8 cellular contexts compared by ENCODE assay signal in genomic region chr22:42649261-42650056, GRCh38. TPM values are rescaled to one million over a fixed set of nuclear protein-coding genes. Genes with fewer than 3 reads are reported as not detected.
DNase-seq lines count a peak whose midpoint lies in the region; ATAC-seq and TF ChIP-seq lines count a peak whose summit lies in the region.

TSS of gene CYB5R3 (minus strand) at chr22:42649392. CDS start at chr22:42649315, 77 bp downstream.

- no CpG with 5 or more reads among the region's 79 CpGs for WGBS in trophoblast cell (ENCODE audit: extremely low coverage, insufficient coverage, insufficient read length)

- H3K27ac Mint-ChIP-seq in activated naive CD8-positive, alpha-beta T cell treated with anti-CD3 and anti-CD28 coated beads, Interleukin-2, amount 50 U/mL, for 24 hours: peak within 1 kb of the TSS; percentile 97

- no peaks in the 10 kb centered on the region for H3K9me2 ChIP-seq in MM.1S (replicated peaks; ENCODE audit: insufficient read depth, low read length)

- H3K79me2 ChIP-seq in MM.1S (ENCODE audit: low read length) (peaks cover 42% of the 10 kb centered on the region), trophoblast cell (ENCODE audit: control insufficient read depth, insufficient read depth, low read length, poor library complexity) (peaks cover 19% of the 10 kb centered on the region)

- peak within 1 kb of the TSS; percentile 88 for H3K9ac ChIP-seq in MM.1S (ENCODE audit: low read length)
- H3K9ac ChIP-seq in trophoblast cell (ENCODE audit: low read length): peak within 1 kb of the TSS; percentile 65

- no peaks in the 10 kb centered on the region for H3K9me3 ChIP-seq in MM.1S (replicated peaks; ENCODE audit: insufficient read depth, low read length)
- no peaks in the 10 kb centered on the region for H3K9me3 ChIP-seq in cardiac muscle cell (ENCODE audit: low read depth)
- H3K9me3 ChIP-seq in trophoblast cell (ENCODE audit: insufficient read depth, low read depth, low read length): peaks cover 2% of the 10 kb centered on the region
- no peaks in the 10 kb centered on the region for H3K9me3 ChIP-seq in tibial artery

- peaks cover 11% of the 10 kb centered on the region for H3K79me1 ChIP-seq in trophoblast cell (ENCODE audit: low read length)

- H2AFZ ChIP-seq in MM.1S (ENCODE audit: low read length) (peak within 1 kb of the TSS; percentile 86), trophoblast cell (ENCODE audit: insufficient read depth, low read length, poor library complexity) (peak within 1 kb of the TSS; percentile 98)

- H3K18ac ChIP-seq in trophoblast cell (ENCODE audit: low read length): peak within 1 kb of the TSS; percentile 94

- no peak within 1 kb of the TSS for H3K23ac ChIP-seq in trophoblast cell (ENCODE audit: low read length)

- H3K9me3 Mint-ChIP-seq in activated naive CD8-positive, alpha-beta T cell treated with anti-CD3 and anti-CD28 coated beads, Interleukin-2, amount 50 U/mL, for 24 hours: no peaks in the 10 kb centered on the region

- H3K4me1 Mint-ChIP-seq in activated naive CD8-positive, alpha-beta T cell treated with anti-CD3 and anti-CD28 coated beads, Interleukin-2, amount 50 U/mL, for 24 hours: peaks cover 35% of the 10 kb centered on the region

- H3K4me3 ChIP-seq in MM.1S (ENCODE audit: low read length) (peak within 1 kb of the TSS; percentile 100), cardiac muscle cell (peak within 1 kb of the TSS; percentile 100), trophoblast cell (ENCODE audit: low read depth, low read length) (peak within 1 kb of the TSS; percentile 90), tibial artery (peak within 1 kb of the TSS; percentile 99)

- peak within 1 kb of the TSS; percentile 89 for H4K91ac ChIP-seq in trophoblast cell (ENCODE audit: low read depth, low read length)

- peak within 1 kb of the TSS; percentile 99 for H4K8ac ChIP-seq in trophoblast cell (ENCODE audit: low read depth, low read length)

- peak within 1 kb of the TSS; percentile 50 for H2BK12ac ChIP-seq in trophoblast cell (ENCODE audit: low read length)

- intact Hi-C loops in tibial artery (cut with DNase I; ENCODE audit: low total_unique reads): no loop called here

- no peak for TF ChIP-seq CTCF in MM.1S (IDR thresholded peaks at IDR 0.05; ENCODE audit: low read length)
- TF ChIP-seq CTCF in cardiac muscle cell (IDR thresholded peaks at IDR 0.05; ENCODE audit: low read depth, low read length): no peak
- no peak for TF ChIP-seq CTCF in tibial artery (IDR thresholded peaks at IDR 0.05)

- H4K20me1 ChIP-seq in MM.1S (ENCODE audit: insufficient read depth, low read length): no peaks in the 10 kb centered on the region

- peaks cover 7% of the 10 kb centered on the region for H3K4me1 ChIP-seq in MM.1S (ENCODE audit: low read length)
- peaks cover 46% of the 10 kb centered on the region for H3K4me1 ChIP-seq in cardiac muscle cell (ENCODE audit: low read depth)
- peaks cover 31 to 36% of the 10 kb centered on the region in 2 experiments for H3K4me1 ChIP-seq in trophoblast cell (ENCODE audit: control insufficient read depth in 1 of 2, insufficient read depth in 2 of 2, low read length in 2 of 2)
- H3K4me1 ChIP-seq in tibial artery: peaks cover 13 to 45% (median 43%) of the 10 kb centered on the region in 4 donors

- no peaks in the 10 kb centered on the region for H3K36me3 ChIP-seq in MM.1S (replicated peaks; ENCODE audit: insufficient read depth, low read length)
- no peaks in the 10 kb centered on the region for H3K36me3 ChIP-seq in cardiac muscle cell
- peaks cover 0 to 7% of the 10 kb centered on the region in 2 experiments for H3K36me3 ChIP-seq in trophoblast cell (ENCODE audit: control insufficient read depth in 1 of 2, insufficient read depth in 2 of 2, low read length in 2 of 2)
- H3K36me3 ChIP-seq in tibial artery: no peaks in the 10 kb centered on the region

- DNase-seq in EH (ENCODE audit: low read depth) (peak; percentile 87), H4 (ENCODE audit: low spot score) (peak; percentile 77), MM.1S (peak; percentile 63), T follicular helper cell (ENCODE audit: low read depth) (peak; percentile 68), cardiac muscle cell (ENCODE audit: low read depth in 1 of 2, low spot score in 1 of 2) (peak; percentile 86 to 92), trophoblast cell (peak; percentile 63 to 80), tibial artery (peak; percentile 73 to 91)
- peak; percentile 87 for DNase-seq in activated naive CD8-positive, alpha-beta T cell treated with anti-CD3 and anti-CD28 coated beads, Interleukin-2, amount 50 U/mL, for 24 hours

- no peaks in the 10 kb centered on the region for H3K27me3 ChIP-seq in MM.1S (replicated peaks; ENCODE audit: insufficient read depth, low read length)
- no peaks in the 10 kb centered on the region for H3K27me3 ChIP-seq in cardiac muscle cell
- no peaks in the 10 kb centered on the region for H3K27me3 ChIP-seq in trophoblast cell (ENCODE audit: insufficient read depth, low read length)
- no peaks in the 10 kb centered on the region for H3K27me3 ChIP-seq in tibial artery

- peak within 1 kb of the TSS; percentile 59 for H2AK5ac ChIP-seq in trophoblast cell (ENCODE audit: low read length)

- peak within 1 kb of the TSS; percentile 89 for H3K4me2 ChIP-seq in MM.1S (ENCODE audit: low read depth, low read length)
- peak within 1 kb of the TSS; percentile 78 for H3K4me2 ChIP-seq in trophoblast cell (ENCODE audit: low read length)

- H2BK120ac ChIP-seq in trophoblast cell (ENCODE audit: insufficient read depth, low read length, poor library complexity): peak within 1 kb of the TSS; percentile 63

- H3K27me3 Mint-ChIP-seq in activated naive CD8-positive, alpha-beta T cell treated with anti-CD3 and anti-CD28 coated beads, Interleukin-2, amount 50 U/mL, for 24 hours: no peaks in the 10 kb centered on the region

- peak within 1 kb of the TSS; percentile 52 for H2BK5ac ChIP-seq in trophoblast cell (ENCODE audit: low read depth, low read length, poor library complexity)

- H3K36me3 Mint-ChIP-seq in activated naive CD8-positive, alpha-beta T cell treated with anti-CD3 and anti-CD28 coated beads, Interleukin-2, amount 50 U/mL, for 24 hours (ENCODE audit: low read depth): no peaks in the 10 kb centered on the region

- H3K14ac ChIP-seq in trophoblast cell (ENCODE audit: low read length): peak within 1 kb of the TSS; percentile 92

- ATAC-seq in activated naive CD8-positive, alpha-beta T cell treated with anti-CD3 and anti-CD28 coated beads, Interleukin-2, amount 50 U/mL, for 24 hours: peak; percentile 83

- peak within 1 kb of the TSS; percentile 96 for H4K12ac ChIP-seq in trophoblast cell (ENCODE audit: low read depth, low read length)

- H3K4ac ChIP-seq in trophoblast cell (ENCODE audit: low read depth, low read length): peak within 1 kb of the TSS; percentile 94

- H3K4me3 Mint-ChIP-seq in activated naive CD8-positive, alpha-beta T cell treated with anti-CD3 and anti-CD28 coated beads, Interleukin-2, amount 50 U/mL, for 24 hours: peak within 1 kb of the TSS; percentile 100

- H3F3A ChIP-seq in MM.1S (ENCODE audit: insufficient read depth, low read length): no peaks in the 10 kb centered on the region

- no peak within 1 kb of the TSS for H3K27ac ChIP-seq in MM.1S (ENCODE audit: low read length)
- H3K27ac ChIP-seq in cardiac muscle cell: peak within 1 kb of the TSS; percentile 80
- H3K27ac ChIP-seq in trophoblast cell (ENCODE audit: low read depth, low read length): peak within 1 kb of the TSS; percentile 49
- H3K27ac ChIP-seq in tibial artery: peak within 1 kb of the TSS; percentile 99 to 100

RNA-seq across cellular contexts. Expression of gene CYB5R3, which starts in this region (rescaled TPM):
- total RNA-seq in H4 (2014; rRNA removed; shearing (Covaris generic)): 44.0 and 48.4 TPM in 2 replicates
- 180 and 189 TPM in 2 replicates for total RNA-seq in cardiac muscle cell
- 357 and 366 TPM in 2 replicates for polyA plus RNA-seq in cardiac muscle cell
- 155 and 156 TPM in 2 replicates for polyA plus RNA-seq in trophoblast cell (2013)
